18 cellular contexts compared by ENCODE assay signal in the genomic region with DNA sequence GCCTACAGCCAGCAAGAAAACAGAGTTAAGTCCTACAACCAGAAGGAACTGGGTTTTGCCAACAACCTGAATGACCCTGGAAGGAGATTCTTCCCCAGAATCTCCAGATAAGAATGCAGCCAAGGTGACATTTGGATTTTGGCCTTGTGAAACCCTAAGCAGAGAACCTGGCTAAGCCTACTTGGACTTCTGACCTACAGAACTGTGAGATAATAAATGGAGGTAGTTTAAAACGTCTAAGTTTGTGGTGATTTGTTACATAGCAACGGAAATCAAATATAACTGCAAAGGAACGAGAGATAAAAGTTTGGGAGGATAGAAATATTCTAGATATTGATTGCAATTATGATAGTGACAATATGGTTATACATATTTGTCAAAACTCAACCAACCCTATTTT.
DNase-seq lines count a peak whose midpoint lies in the region; ATAC-seq and TF ChIP-seq lines count a peak whose summit lies in the region.
"Had no signal": no experiment of that assay in that cellular context is flagged by ENCODE, and none has a peak within 500 bp of the region (broad histone marks: within the 10 kb centered on the region; RNA-seq: fewer than 3 reads in every experiment).

No MANE protein-coding gene starts in this region.

- H3K27ac ChIP-seq in neutrophil, result peak overlapping the region; percentile 58
- H3K27ac ChIP-seq: BLaER1 had no signal

- H3K9me3 Mint-ChIP-seq in natural killer cell treated with Interleukin-12 subunit alpha and Interleukin-12 subunit beta and Interleukin-15 and Interleukin-18, amount 100 ng/mL, for 72 hours, result peaks cover 4% of the 10 kb centered on the region
- no peaks in the 10 kb centered on the region for H3K9me3 Mint-ChIP-seq in natural killer cell

- TF ChIP-seq CTCF in natural killer cell (IDR thresholded peaks at IDR 0.05) (no peak), fibroblast of villous mesenchyme (IDR thresholded peaks at IDR 0.05; ENCODE audit: insufficient read depth, low read depth, low read length) (no peak), neutrophil (IDR thresholded peaks at IDR 0.05) (no peak)

- peaks cover 35% of the 10 kb centered on the region for H3K36me3 Mint-ChIP-seq in natural killer cell treated with Interleukin-12 subunit alpha and Interleukin-12 subunit beta and Interleukin-15 and Interleukin-18, amount 100 ng/mL, for 72 hours
- H3K36me3 Mint-ChIP-seq in natural killer cell, result no peaks in the 10 kb centered on the region

- peaks cover 37 to 52% of the 10 kb centered on the region in 2 experiments for H3K4me1 ChIP-seq in neutrophil (ENCODE audit: control insufficient read depth in 1 of 2, insufficient read depth in 1 of 2, low read depth in 1 of 2, low read length in 1 of 2)
- H3K4me1 ChIP-seq: BLaER1 had no signal

- H3K4me3 ChIP-seq in fibroblast of villous mesenchyme (ENCODE audit: low read depth, low read length), result peak overlapping the region; percentile 10
- H3K4me3 ChIP-seq in neutrophil (ENCODE audit: low read depth in 1 of 2, low read length in 1 of 2), result no peak overlapping the region
- H3K4me3 ChIP-seq: BLaER1 had no signal

- H3K4me1 Mint-ChIP-seq in natural killer cell treated with Interleukin-12 subunit alpha and Interleukin-12 subunit beta and Interleukin-15 and Interleukin-18, amount 100 ng/mL, for 72 hours (ENCODE audit: low read depth in 2 of 2), result peaks cover 73 to 87% of the 10 kb centered on the region in 2 donors
- peaks cover 30 to 40% of the 10 kb centered on the region in 2 donors for H3K4me1 Mint-ChIP-seq in natural killer cell

- intact Hi-C loops in natural killer cell (cut with micrococcal nuclease), result no loop called here

- no peaks in the 10 kb centered on the region for H3K36me3 ChIP-seq in neutrophil

- H3K4me3 Mint-ChIP-seq in natural killer cell treated with Interleukin-12 subunit alpha and Interleukin-12 subunit beta and Interleukin-15 and Interleukin-18, amount 100 ng/mL, for 72 hours, result peak overlapping the region; percentile 83
- H3K4me3 Mint-ChIP-seq in natural killer cell, result no peak overlapping the region

- peak overlapping the region; percentile 92 to 95 for H3K27ac Mint-ChIP-seq in natural killer cell treated with Interleukin-12 subunit alpha and Interleukin-12 subunit beta and Interleukin-15 and Interleukin-18, amount 100 ng/mL, for 72 hours
- no peak overlapping the region for H3K27ac Mint-ChIP-seq in natural killer cell

- H3K27me3 Mint-ChIP-seq in natural killer cell treated with Interleukin-12 subunit alpha and Interleukin-12 subunit beta and Interleukin-15 and Interleukin-18, amount 100 ng/mL, for 72 hours, result no peaks in the 10 kb centered on the region
- H3K27me3 Mint-ChIP-seq in natural killer cell (ENCODE audit: low read depth in 2 of 2), result no peaks in the 10 kb centered on the region

- no peaks in the 10 kb centered on the region for H3K9me3 ChIP-seq in neutrophil

- no peaks in the 10 kb centered on the region for H3K27me3 ChIP-seq in neutrophil
- H3K27me3 ChIP-seq: BLaER1 had no signal

- no peak for DNase-seq in natural killer cell treated with Interleukin-12 subunit alpha and Interleukin-12 subunit beta and Interleukin-15 and Interleukin-18, amount 100 ng/mL, for 72 hours (ENCODE audit: low spot score)
- DNase-seq in natural killer cell (no peak), fibroblast of villous mesenchyme (ENCODE audit: low read depth) (no peak), NOMO-1 treated with DMSO at 0.1 percent for 48 hours (lab: John Stamatoyannopoulos, UW; ENCODE audit: unreplicated experiment) (no peak), KBM-7 (no peak), DMS153 (lab: John Stamatoyannopoulos, UW) (no peak)
- DNase-seq: 8988T, DND-41, GDM1, Kasumi-1, MM.1S, NCI-H1092 treated with DMSO at 0.1 percent for 48 hours, NCI-H1694 treated with DMSO at 0.1 percent for 48 hours, NCI-H2107, NCI-H774 had no signal

- in situ Hi-C loops in KBM-7 (cut with MboI; ENCODE audit: low pct_unique_long_range_greater_than_20kb, low sequenced_read_pairs), result no loop called here

- ATAC-seq in natural killer cell treated with Interleukin-12 subunit alpha and Interleukin-12 subunit beta and Interleukin-15 and Interleukin-18, amount 100 ng/mL, for 72 hours, result no peak
- ATAC-seq in natural killer cell (no peak), HG03196 (IDR thresholded peaks at IDR 0.05; ENCODE audit: unreplicated experiment) (no peak)

Comparison
In these comparisons a context has a peak if more than half of its experiments do, and no peak if none do; other contexts are left out.
1. H3K27ac Mint-ChIP-seq: peak in natural killer cell treated with Interleukin-12 subunit alpha and Interleukin-12 subunit beta and Interleukin-15 and Interleukin-18, amount 100 ng/mL, for 72 hours (2 of 2); none in natural killer cell (0 of 2).